Comparison of ENCODE assay signal across 17 cellular contexts in genomic region chr2:196480653-196481322, GRCh38.
DNase-seq lines count a peak whose midpoint lies in the region; ATAC-seq and TF ChIP-seq lines count a peak whose summit lies in the region.
"Had no signal": no experiment of that assay in that cellular context is flagged by ENCODE, and none has a peak within 500 bp of the region (broad histone marks: within the 10 kb centered on the region; RNA-seq: fewer than 3 reads in every experiment).

No MANE protein-coding gene starts in this region.

- peak; percentile 44 for ATAC-seq in HG02678 (IDR thresholded peaks at IDR 0.05; ENCODE audit: unreplicated experiment)
- no peak for ATAC-seq in stimulated activated memory B cell treated with anti-CD40 and anti-IgM and Interleukin-4, amounts not matched to agents 10 μg/mL and 1 μg/mL and 100 μg/mL, for 72 hours
- ATAC-seq: activated CD8-positive, alpha-beta T cell treated with anti-CD3 and anti-CD28 coated beads, Interleukin-2, amount 10 ng/mL, durations not matched to agents 7 days and 5 days; activated naive CD8-positive, alpha-beta T cell treated with anti-CD3 and anti-CD28 coated beads, Interleukin-2, amount 50 U/mL, for 24 hours; GM23338; naive thymus-derived CD4-positive, alpha-beta T cell had no signal

- POLR2A ChIA-PET in GM10248 (lab: Yijun Ruan, JAX) = no interaction called here

- H3K36me3 Mint-ChIP-seq in stimulated activated memory B cell treated with anti-CD40 and anti-IgM and Interleukin-4, amounts not matched to agents 10 μg/mL and 1 μg/mL and 100 μg/mL, for 72 hours = no peaks in the 10 kb centered on the region
- H3K36me3 Mint-ChIP-seq: naive thymus-derived CD4-positive, alpha-beta T cell had no signal

- H3K4me3 Mint-ChIP-seq in stimulated activated memory B cell treated with anti-CD40 and anti-IgM and Interleukin-4, amounts not matched to agents 10 μg/mL and 1 μg/mL and 100 μg/mL, for 72 hours = no peak overlapping the region
- H3K4me3 Mint-ChIP-seq: activated CD8-positive, alpha-beta T cell treated with anti-CD3 and anti-CD28 coated beads, Interleukin-2, amount 10 ng/mL, durations not matched to agents 7 days and 5 days; activated naive CD8-positive, alpha-beta T cell treated with anti-CD3 and anti-CD28 coated beads, Interleukin-2, amount 50 U/mL, for 24 hours; endodermal cell; GM23338; naive thymus-derived CD4-positive, alpha-beta T cell had no signal

- DNase-seq in EL (peak; percentile 36), NCI-H82 treated with DMSO at 0.1 percent for 48 hours (lab: John Stamatoyannopoulos, UW; ENCODE audit: unreplicated experiment) (peak; percentile 25), iris pigment epithelial cell (ENCODE audit: low read depth) (peak; percentile 31), T1000 (lab: John Stamatoyannopoulos, UW) (no peak), GM10248 (ENCODE audit: extremely low spot score) (no peak), kidney tubule cell (ENCODE audit: low spot score) (no peak)
- DNase-seq: activated CD8-positive, alpha-beta T cell treated with anti-CD3 and anti-CD28 coated beads, Interleukin-2, amount 10 ng/mL, durations not matched to agents 7 days and 5 days; activated naive CD8-positive, alpha-beta T cell treated with anti-CD3 and anti-CD28 coated beads, Interleukin-2, amount 50 U/mL, for 24 hours; caudate nucleus; endodermal cell; foreskin melanocyte; naive thymus-derived CD4-positive, alpha-beta T cell; SK-N-SH had no signal

- H3K27me3 Mint-ChIP-seq in stimulated activated memory B cell treated with anti-CD40 and anti-IgM and Interleukin-4, amounts not matched to agents 10 μg/mL and 1 μg/mL and 100 μg/mL, for 72 hours = peaks cover 39% of the 10 kb centered on the region
- H3K27me3 Mint-ChIP-seq: progenitor cell of endocrine pancreas had no signal

- H3K27ac Mint-ChIP-seq in stimulated activated memory B cell treated with anti-CD40 and anti-IgM and Interleukin-4, amounts not matched to agents 10 μg/mL and 1 μg/mL and 100 μg/mL, for 72 hours = no peak overlapping the region
- H3K27ac Mint-ChIP-seq: activated CD8-positive, alpha-beta T cell treated with anti-CD3 and anti-CD28 coated beads, Interleukin-2, amount 10 ng/mL, durations not matched to agents 7 days and 5 days; activated naive CD8-positive, alpha-beta T cell treated with anti-CD3 and anti-CD28 coated beads, Interleukin-2, amount 50 U/mL, for 24 hours; endodermal cell; GM23338; naive thymus-derived CD4-positive, alpha-beta T cell; progenitor cell of endocrine pancreas had no signal

- peaks cover 2% of the 10 kb centered on the region for H3K9me3 Mint-ChIP-seq in stimulated activated memory B cell treated with anti-CD40 and anti-IgM and Interleukin-4, amounts not matched to agents 10 μg/mL and 1 μg/mL and 100 μg/mL, for 72 hours
- H3K9me3 Mint-ChIP-seq: activated naive CD8-positive, alpha-beta T cell treated with anti-CD3 and anti-CD28 coated beads, Interleukin-2, amount 50 U/mL, for 24 hours; endodermal cell; GM23338 had no signal

- TF ChIP-seq CTCF in GM10248 (IDR thresholded peaks at IDR 0.05; ENCODE audit: control extremely low read depth, extremely low read depth, low read depth, missing control alignments) = no peak

- CTCF ChIA-PET in GM10248 (lab: Yijun Ruan, JAX) = interaction anchor here (1.0 to 1.8 kb wide), 6 partner anchors 9 to 183 kb away, joined by 3 to 6 read pairs (median 3); no protein-coding TSS in a partner anchor

- no peaks in the 10 kb centered on the region for H3K4me1 Mint-ChIP-seq in stimulated activated memory B cell treated with anti-CD40 and anti-IgM and Interleukin-4, amounts not matched to agents 10 μg/mL and 1 μg/mL and 100 μg/mL, for 72 hours
- H3K4me1 Mint-ChIP-seq: GM23338; naive thymus-derived CD4-positive, alpha-beta T cell had no signal

Comparison
In these comparisons a context has a peak if more than half of its experiments do, and no peak if none do; other contexts are left out.
1. DNase-seq: peak in EL (single experiment), NCI-H82 treated with DMSO at 0.1 percent for 48 hours (single experiment) and iris pigment epithelial cell (single experiment); none in T1000 (single experiment), GM10248 (single experiment) and kidney tubule cell (single experiment).